ENCODE assay signal across 30 cellular contexts in the genomic region with DNA sequence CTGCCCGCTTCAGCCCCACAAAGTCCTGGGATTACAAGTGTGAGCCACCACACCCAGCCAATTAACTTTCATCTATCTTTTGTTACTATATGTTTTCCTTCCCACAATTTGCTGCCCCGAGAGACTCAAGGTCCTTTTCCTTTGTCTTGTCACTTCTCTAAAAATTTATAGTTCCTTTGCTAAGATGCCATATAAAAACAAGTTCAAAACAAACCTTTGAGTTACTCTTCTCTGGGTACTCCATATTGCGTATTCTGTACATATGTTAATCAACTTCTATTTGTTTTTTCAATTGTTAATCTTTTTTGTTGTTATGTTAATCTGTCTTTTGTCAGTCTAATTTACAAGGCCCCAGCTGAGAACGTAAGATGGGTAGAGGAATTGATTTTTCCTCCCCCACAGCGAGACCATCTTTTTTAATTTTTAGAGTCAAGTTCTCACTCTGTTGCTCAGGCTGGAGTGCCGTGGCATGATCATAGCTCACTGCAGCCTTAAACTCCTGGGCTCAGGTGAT. TPM values are rescaled to one million over a fixed set of nuclear protein-coding genes. Genes with fewer than 3 reads are reported as not detected.
"Had no signal": no experiment of that assay in that cellular context is flagged by ENCODE, and none has a peak within 500 bp of the region (broad histone marks: within the 10 kb centered on the region; RNA-seq: fewer than 3 reads in every experiment).

No MANE protein-coding gene starts in this region.

- H3K9me3 Mint-ChIP-seq: activated T-helper 17 cell treated with anti-CD3 and anti-CD28 coated beads, Interleukin-2, amount 50 U/mL, for 72 hours had no signal

- DNase-seq: activated CD4-positive, alpha-beta memory T cell treated with anti-CD3 and anti-CD28 coated beads, Interleukin-2, amount 10 ng/mL, durations not matched to agents 7 days and 5 days; activated CD4-positive, alpha-beta T cell treated with anti-CD3 and anti-CD28 coated beads for 36 hours; activated CD4-positive, alpha-beta T cell treated with anti-CD3 and anti-CD28 coated beads, Interleukin-2, amount 50 U/mL, for 1 hour; activated gamma-delta T cell; activated naive CD4-positive, alpha-beta T cell treated with anti-CD3 and anti-CD28 coated beads for 36 hours; activated T-cell treated with anti-CD3 and anti-CD28 coated beads for 4 hours; activated T-cell treated with anti-CD3 and anti-CD28 coated beads, Interleukin-2, amount 50 U/mL, for 48 hours; amygdala; NCI-H1092; NCI-H1417; NCI-H1930; NCI-H2107; NCI-H2171 treated with DMSO at 0.1 percent for 48 hours; NCI-H345; NCI-H510A; NCI-H526 treated with DMSO at 0.1 percent for 48 hours; NCI-H82; NK-92 treated with Interleukin-12 subunit alpha and Interleukin-12 subunit beta, amount 100 ng/mL, for 24 hours; Peyer's patch; Right ventricle myocardium superior; SJCRH30; SK-N-SH; T-helper 1 cell had no signal

- H3K4me1 ChIP-seq: Peyer's patch had no signal

- H3K4me3 Mint-ChIP-seq: activated CD4-positive, alpha-beta memory T cell treated with anti-CD3 and anti-CD28 coated beads, Interleukin-2, amount 10 ng/mL, durations not matched to agents 7 days and 5 days; activated CD4-positive, alpha-beta T cell treated with anti-CD3 and anti-CD28 coated beads for 36 hours; activated naive CD4-positive, alpha-beta T cell treated with anti-CD3 and anti-CD28 coated beads for 36 hours; activated naive CD8-positive, alpha-beta T cell; activated T-helper 17 cell treated with anti-CD3 and anti-CD28 coated beads, Interleukin-2, amount 50 U/mL, for 72 hours; brain had no signal

- H3K4me2 ChIP-seq: SK-N-SH had no signal

- H3K27me3 Mint-ChIP-seq: activated CD4-positive, alpha-beta memory T cell treated with anti-CD3 and anti-CD28 coated beads, Interleukin-2, amount 10 ng/mL, durations not matched to agents 7 days and 5 days; activated CD4-positive, alpha-beta T cell treated with anti-CD3 and anti-CD28 coated beads for 36 hours; activated naive CD8-positive, alpha-beta T cell; activated T-helper 17 cell treated with anti-CD3 and anti-CD28 coated beads, Interleukin-2, amount 50 U/mL, for 72 hours; brain had no signal

- H3K9me3 ChIP-seq: SK-N-SH had no signal

- H3K36me3 Mint-ChIP-seq: brain had no signal

- H3K27ac Mint-ChIP-seq: activated CD4-positive, alpha-beta memory T cell treated with anti-CD3 and anti-CD28 coated beads, Interleukin-2, amount 10 ng/mL, durations not matched to agents 7 days and 5 days; activated CD4-positive, alpha-beta T cell treated with anti-CD3 and anti-CD28 coated beads for 36 hours; activated naive CD4-positive, alpha-beta T cell treated with anti-CD3 and anti-CD28 coated beads for 36 hours; activated naive CD8-positive, alpha-beta T cell; activated T-helper 17 cell treated with anti-CD3 and anti-CD28 coated beads, Interleukin-2, amount 50 U/mL, for 72 hours; brain had no signal

- H3K27me3 ChIP-seq: Peyer's patch, SJCRH30 had no signal

- H3K4me1 Mint-ChIP-seq: activated CD4-positive, alpha-beta memory T cell treated with anti-CD3 and anti-CD28 coated beads, Interleukin-2, amount 10 ng/mL, durations not matched to agents 7 days and 5 days; activated CD4-positive, alpha-beta T cell treated with anti-CD3 and anti-CD28 coated beads for 36 hours; activated T-helper 17 cell treated with anti-CD3 and anti-CD28 coated beads, Interleukin-2, amount 50 U/mL, for 72 hours had no signal

- ATAC-seq: activated CD4-positive, alpha-beta T cell treated with anti-CD3 and anti-CD28 coated beads for 36 hours; activated T-helper 17 cell treated with anti-CD3 and anti-CD28 coated beads, Interleukin-2, amount 50 U/mL, for 72 hours had no signal

- H3K4me3 ChIP-seq: Peyer's patch had no signal

- H3K36me3 ChIP-seq: Peyer's patch, SJCRH30 had no signal

- H3K9ac ChIP-seq: SK-N-SH had no signal

- H3K27ac ChIP-seq: Peyer's patch, RWPE1, SJCRH30, VCaP had no signal

RNA-seq across cellular contexts. Expression of gene PPEF2, which starts 7.1 kb away (rescaled TPM):
- total RNA-seq: activated CD8-positive, alpha-beta memory T cell treated with anti-CD3 and anti-CD28 coated beads for 36 hours; astrocyte; Right ventricle myocardium superior; SJCRH30 had no signal
- polyA plus RNA-seq: SK-N-SH had no signal
